1 cellular context compared by ENCODE assay signal in genomic region chr2:15730545-15731212, GRCh38.
A peak's percentile ranks its signal among the peaks of the same experiment; 100 is the strongest.
TF ChIP-seq lines count a peak whose summit lies in the region.

No MANE protein-coding gene starts in this region.

TF ChIP-seq in K562, 482 proteins besides CTCF, POLR2A, EP300 and RAD21 (continued from another document and continues in another):
- TF ChIP-seq SMAD1 (IDR thresholded peaks at IDR 0.05; ENCODE audit: low read depth, low read length, partially characterized antibody) (peak; percentile 72), NFXL1 (CRISPR knock-in tag; IDR thresholded peaks at IDR 0.05) (no peak), NR4A1 (CRISPR knock-in tag; IDR thresholded peaks at IDR 0.05) (0 out of 2 replicates have a peak, but pooled peaks have one; percentile 61), NR4A1 (tag; IDR thresholded peaks at IDR 0.05) (no peak), ILK (tag; IDR thresholded peaks at IDR 0.05; ENCODE audit: borderline replicate concordance, low read depth) (no peak), CHD4 (IDR thresholded peaks at IDR 0.05; ENCODE audit: insufficient read depth, insufficient replicate concordance, low read depth, low read length, poor library complexity, severe bottlenecking) (no peak), ZNF324 (CRISPR knock-in tag; IDR thresholded peaks at IDR 0.05) (no peak), SMARCA5 (IDR thresholded peaks at IDR 0.05) (no peak), GABPA (tag; conservative IDR thresholded peaks at IDR 0.05; ENCODE audit: low read depth) (peak; percentile 65), CEBPG (CRISPR knock-in tag; IDR thresholded peaks at IDR 0.05) (no peak), CEBPG (tag; conservative IDR thresholded peaks at IDR 0.05 in 1 of 2, IDR thresholded peaks at IDR 0.05 in 1 of 2) (no peak), ZNF583 (CRISPR knock-in tag; IDR thresholded peaks at IDR 0.05) (no peak), SRSF7 (optimal IDR thresholded peaks at IDR 0.05; ENCODE audit: low read depth, low read length) (no peak), GTF2A2 (tag; IDR thresholded peaks at IDR 0.05) (no peak), MTF1 (CRISPR knock-in tag; IDR thresholded peaks at IDR 0.05; ENCODE audit: borderline replicate concordance) (no peak), CREB3 (tag; conservative IDR thresholded peaks at IDR 0.05; ENCODE audit: low read depth) (no peak), PYGO2 (tag; IDR thresholded peaks at IDR 0.05) (no peak), ZNF830 (CRISPR knock-in tag; IDR thresholded peaks at IDR 0.05) (no peak), FUS (optimal IDR thresholded peaks at IDR 0.05; ENCODE audit: low read depth, low read length) (no peak), NEUROD1 (IDR thresholded peaks at IDR 0.05; ENCODE audit: borderline replicate concordance, low read depth, low read length, partially characterized antibody) (peak; percentile 63), MBD2 (IDR thresholded peaks at IDR 0.05; ENCODE audit: borderline replicate concordance, low read depth) (peak; percentile 72; the same call in 1 of the 2 replicates), HNRNPLL (IDR thresholded peaks at IDR 0.05; ENCODE audit: low read depth, low read length, poor library complexity, severe bottlenecking) (no peak), KLF16 (IDR thresholded peaks at IDR 0.05) (peak; percentile 79; the same call in 1 of the 2 replicates), ZNF511 (CRISPR knock-in tag; IDR thresholded peaks at IDR 0.05) (no peak), SAFB (IDR thresholded peaks at IDR 0.05; ENCODE audit: borderline replicate concordance, low read depth, low read length) (no peak), ZNF740 (CRISPR knock-in tag; IDR thresholded peaks at IDR 0.05) (no peak), ZNF740 (tag; IDR thresholded peaks at IDR 0.05) (no peak), SMAD4 (CRISPR knock-in tag; conservative IDR thresholded peaks at IDR 0.05) (peak; percentile 84), CBFA2T2 (conservative IDR thresholded peaks at IDR 0.05) (peak; percentile 86), ZKSCAN8 (CRISPR knock-in tag; IDR thresholded peaks at IDR 0.05) (no peak), NCOR1 (IDR thresholded peaks at IDR 0.05) (peak; percentile 75), FOXJ3 (CRISPR knock-in tag; IDR thresholded peaks at IDR 0.05) (no peak), STAT6 (CRISPR knock-in tag; IDR thresholded peaks at IDR 0.05) (no peak), NCOA4 (IDR thresholded peaks at IDR 0.05; ENCODE audit: partially characterized antibody) (no peak), SIRT6 (IDR thresholded peaks at IDR 0.05; ENCODE audit: low read depth, low read length) (no peak), ZNF41 (CRISPR knock-in tag; conservative IDR thresholded peaks at IDR 0.05) (0 out of 2 replicates have a peak, but pooled peaks have one; percentile 14), FOXK2 (conservative IDR thresholded peaks at IDR 0.05 in 1 of 2, IDR thresholded peaks at IDR 0.05 in 1 of 2; ENCODE audit: low read depth in 2 of 2) (peak; percentile 77 to 84; a peak in 3 of 4 replicates)
- TF ChIP-seq, protein P1, sequence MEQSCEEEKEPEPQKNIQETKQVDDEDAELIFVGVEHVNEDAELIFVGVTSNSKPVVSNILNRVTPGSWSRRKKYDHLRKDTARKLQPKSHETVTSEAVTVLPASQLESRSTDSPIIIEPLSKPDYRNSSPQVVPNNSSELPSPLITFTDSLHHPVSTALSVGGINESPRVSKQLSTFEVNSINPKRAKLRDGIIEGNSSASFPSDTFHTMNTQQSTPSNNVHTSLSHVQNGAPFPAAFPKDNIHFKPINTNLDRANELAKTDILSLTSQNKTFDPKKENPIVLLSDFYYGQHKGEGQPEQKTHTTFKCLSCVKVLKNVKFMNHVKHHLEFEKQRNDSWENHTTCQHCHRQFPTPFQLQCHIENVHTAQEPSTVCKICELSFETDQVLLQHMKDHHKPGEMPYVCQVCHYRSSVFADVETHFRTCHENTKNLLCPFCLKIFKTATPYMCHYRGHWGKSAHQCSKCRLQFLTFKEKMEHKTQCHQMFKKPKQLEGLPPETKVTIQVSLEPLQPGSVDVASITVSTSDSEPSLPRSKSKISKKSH (CRISPR knock-in tag; IDR thresholded peaks at IDR 0.05) = no peak
- TF ChIP-seq, protein P2, sequence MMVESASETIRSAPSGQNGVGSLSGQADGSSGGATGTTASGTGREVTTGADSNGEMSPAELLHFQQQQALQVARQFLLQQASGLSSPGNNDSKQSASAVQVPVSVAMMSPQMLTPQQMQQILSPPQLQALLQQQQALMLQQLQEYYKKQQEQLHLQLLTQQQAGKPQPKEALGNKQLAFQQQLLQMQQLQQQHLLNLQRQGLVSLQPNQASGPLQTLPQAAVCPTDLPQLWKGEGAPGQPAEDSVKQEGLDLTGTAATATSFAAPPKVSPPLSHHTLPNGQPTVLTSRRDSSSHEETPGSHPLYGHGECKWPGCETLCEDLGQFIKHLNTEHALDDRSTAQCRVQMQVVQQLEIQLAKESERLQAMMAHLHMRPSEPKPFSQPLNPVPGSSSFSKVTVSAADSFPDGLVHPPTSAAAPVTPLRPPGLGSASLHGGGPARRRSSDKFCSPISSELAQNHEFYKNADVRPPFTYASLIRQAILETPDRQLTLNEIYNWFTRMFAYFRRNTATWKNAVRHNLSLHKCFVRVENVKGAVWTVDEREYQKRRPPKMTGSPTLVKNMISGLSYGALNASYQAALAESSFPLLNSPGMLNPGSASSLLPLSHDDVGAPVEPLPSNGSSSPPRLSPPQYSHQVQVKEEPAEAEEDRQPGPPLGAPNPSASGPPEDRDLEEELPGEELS (CRISPR knock-in tag; IDR thresholded peaks at IDR 0.05; ENCODE audit: borderline replicate concordance) = no peak
- TF ChIP-seq, protein P3, sequence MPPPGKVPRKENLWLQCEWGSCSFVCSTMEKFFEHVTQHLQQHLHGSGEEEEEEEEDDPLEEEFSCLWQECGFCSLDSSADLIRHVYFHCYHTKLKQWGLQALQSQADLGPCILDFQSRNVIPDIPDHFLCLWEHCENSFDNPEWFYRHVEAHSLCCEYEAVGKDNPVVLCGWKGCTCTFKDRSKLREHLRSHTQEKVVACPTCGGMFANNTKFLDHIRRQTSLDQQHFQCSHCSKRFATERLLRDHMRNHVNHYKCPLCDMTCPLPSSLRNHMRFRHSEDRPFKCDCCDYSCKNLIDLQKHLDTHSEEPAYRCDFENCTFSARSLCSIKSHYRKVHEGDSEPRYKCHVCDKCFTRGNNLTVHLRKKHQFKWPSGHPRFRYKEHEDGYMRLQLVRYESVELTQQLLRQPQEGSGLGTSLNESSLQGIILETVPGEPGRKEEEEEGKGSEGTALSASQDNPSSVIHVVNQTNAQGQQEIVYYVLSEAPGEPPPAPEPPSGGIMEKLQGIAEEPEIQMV (tag; conservative IDR thresholded peaks at IDR 0.05; ENCODE audit: low read depth) = no peak
- TF ChIP-seq, protein P4, sequence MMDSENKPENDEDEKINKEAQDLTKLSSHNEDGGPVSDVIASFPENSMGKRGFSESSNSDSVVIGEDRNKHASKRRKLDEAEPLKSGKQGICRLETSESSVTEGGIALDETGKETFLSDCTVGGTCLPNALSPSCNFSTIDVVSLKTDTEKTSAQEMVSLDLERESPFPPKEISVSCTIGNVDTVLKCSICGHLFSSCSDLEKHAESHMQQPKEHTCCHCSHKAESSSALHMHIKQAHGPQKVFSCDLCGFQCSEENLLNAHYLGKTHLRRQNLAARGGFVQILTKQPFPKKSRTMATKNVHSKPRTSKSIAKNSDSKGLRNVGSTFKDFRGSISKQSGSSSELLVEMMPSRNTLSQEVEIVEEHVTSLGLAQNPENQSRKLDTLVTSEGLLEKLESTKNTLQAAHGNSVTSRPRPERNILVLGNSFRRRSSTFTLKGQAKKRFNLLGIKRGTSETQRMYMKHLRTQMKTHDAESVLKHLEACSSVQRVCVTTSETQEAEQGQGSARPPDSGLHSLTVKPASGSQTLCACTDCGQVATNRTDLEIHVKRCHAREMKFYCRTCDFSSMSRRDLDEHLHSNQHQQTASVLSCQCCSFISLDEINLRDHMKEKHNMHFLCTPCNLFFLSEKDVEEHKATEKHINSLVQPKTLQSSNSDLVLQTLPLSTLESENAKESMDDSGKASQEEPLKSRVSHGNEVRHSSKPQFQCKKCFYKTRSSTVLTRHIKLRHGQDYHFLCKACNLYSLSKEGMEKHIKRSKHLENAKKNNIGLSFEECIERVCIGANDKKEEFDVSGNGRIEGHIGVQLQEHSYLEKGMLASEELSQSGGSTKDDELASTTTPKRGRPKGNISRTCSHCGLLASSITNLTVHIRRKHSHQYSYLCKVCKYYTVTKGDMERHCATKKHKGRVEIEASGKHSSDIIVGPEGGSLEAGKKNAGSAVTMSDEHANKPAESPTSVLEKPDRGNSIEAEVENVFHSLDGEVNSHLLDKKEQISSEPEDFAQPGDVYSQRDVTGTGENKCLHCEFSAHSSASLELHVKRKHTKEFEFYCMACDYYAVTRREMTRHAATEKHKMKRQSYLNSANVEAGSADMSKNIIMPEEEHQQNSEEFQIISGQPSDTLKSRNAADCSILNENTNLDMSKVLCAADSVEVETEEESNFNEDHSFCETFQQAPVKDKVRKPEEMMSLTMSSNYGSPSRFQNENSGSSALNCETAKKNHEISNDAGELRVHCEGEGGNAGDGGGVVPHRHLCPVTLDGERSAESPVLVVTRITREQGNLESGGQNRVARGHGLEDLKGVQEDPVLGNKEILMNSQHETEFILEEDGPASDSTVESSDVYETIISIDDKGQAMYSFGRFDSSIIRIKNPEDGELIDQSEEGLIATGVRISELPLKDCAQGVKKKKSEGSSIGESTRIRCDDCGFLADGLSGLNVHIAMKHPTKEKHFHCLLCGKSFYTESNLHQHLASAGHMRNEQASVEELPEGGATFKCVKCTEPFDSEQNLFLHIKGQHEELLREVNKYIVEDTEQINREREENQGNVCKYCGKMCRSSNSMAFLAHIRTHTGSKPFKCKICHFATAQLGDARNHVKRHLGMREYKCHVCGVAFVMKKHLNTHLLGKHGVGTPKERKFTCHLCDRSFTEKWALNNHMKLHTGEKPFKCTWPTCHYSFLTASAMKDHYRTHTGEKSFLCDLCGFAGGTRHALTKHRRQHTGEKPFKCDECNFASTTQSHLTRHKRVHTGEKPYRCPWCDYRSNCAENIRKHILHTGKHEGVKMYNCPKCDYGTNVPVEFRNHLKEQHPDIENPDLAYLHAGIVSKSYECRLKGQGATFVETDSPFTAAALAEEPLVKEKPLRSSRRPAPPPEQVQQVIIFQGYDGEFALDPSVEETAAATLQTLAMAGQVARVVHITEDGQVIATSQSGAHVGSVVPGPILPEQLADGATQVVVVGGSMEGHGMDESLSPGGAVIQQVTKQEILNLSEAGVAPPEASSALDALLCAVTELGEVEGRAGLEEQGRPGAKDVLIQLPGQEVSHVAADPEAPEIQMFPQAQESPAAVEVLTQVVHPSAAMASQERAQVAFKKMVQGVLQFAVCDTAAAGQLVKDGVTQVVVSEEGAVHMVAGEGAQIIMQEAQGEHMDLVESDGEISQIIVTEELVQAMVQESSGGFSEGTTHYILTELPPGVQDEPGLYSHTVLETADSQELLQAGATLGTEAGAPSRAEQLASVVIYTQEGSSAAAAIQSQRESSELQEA (IDR thresholded peaks at IDR 0.05; ENCODE audit: low read depth) = no peak
